23 cellular contexts compared by ENCODE assay signal in genomic region chr2:12514168-12514567, GRCh38.
DNase-seq lines count a peak whose midpoint lies in the region; ATAC-seq, FAIRE-seq and TF ChIP-seq lines count a peak whose summit lies in the region.
"Had no signal": no experiment of that assay in that cellular context is flagged by ENCODE, and none has a peak within 500 bp of the region (broad histone marks: within the 10 kb centered on the region; RNA-seq: fewer than 3 reads in every experiment).

No MANE protein-coding gene starts in this region.

- peaks cover 26% of the 10 kb centered on the region for H3K9me3 Mint-ChIP-seq in activated CD4-positive, alpha-beta T cell treated with anti-CD3 and anti-CD28 coated beads, Interleukin-2, amount 10 ng/mL, durations not matched to agents 7 days and 5 days
- H3K9me3 Mint-ChIP-seq in CD4-positive, alpha-beta memory T cell, result peaks cover 0 to 8% (median 1%) of the 10 kb centered on the region in 8 donors
- H3K9me3 Mint-ChIP-seq in activated CD4-positive, alpha-beta memory T cell treated with anti-CD3 and anti-CD28 coated beads for 36 hours, result no peaks in the 10 kb centered on the region
- H3K9me3 Mint-ChIP-seq: stimulated activated naive CD8-positive, alpha-beta T cell treated with anti-CD3 and anti-CD28 coated beads, Interleukin-15, amount 100 ng/mL, for 72 hours had no signal

- TF ChIP-seq EP300 in HepG2 (IDR thresholded peaks at IDR 0.05; ENCODE audit: low read depth in 2 of 2, low read length in 2 of 2) (no peak), HepG2 (CRISPR knock-in tag; IDR thresholded peaks at IDR 0.05; ENCODE audit: borderline replicate concordance) (no peak)

- H3K4me3 Mint-ChIP-seq in activated CD4-positive, alpha-beta T cell treated with anti-CD3 and anti-CD28 coated beads, Interleukin-2, amount 10 ng/mL, durations not matched to agents 7 days and 5 days, result no peak overlapping the region
- peak overlapping the region in 6 of 8 donors; percentile 18 to 75 (median 69) for H3K4me3 Mint-ChIP-seq in CD4-positive, alpha-beta memory T cell
- peak overlapping the region; percentile 9 for H3K4me3 Mint-ChIP-seq in activated CD4-positive, alpha-beta memory T cell treated with anti-CD3 and anti-CD28 coated beads for 36 hours
- H3K4me3 Mint-ChIP-seq: stimulated activated naive CD8-positive, alpha-beta T cell treated with anti-CD3 and anti-CD28 coated beads, Interleukin-15, amount 100 ng/mL, for 72 hours had no signal

- peaks cover 47% of the 10 kb centered on the region for H3K4me1 Mint-ChIP-seq in activated CD4-positive, alpha-beta T cell treated with anti-CD3 and anti-CD28 coated beads, Interleukin-2, amount 10 ng/mL, durations not matched to agents 7 days and 5 days
- H3K4me1 Mint-ChIP-seq in CD4-positive, alpha-beta memory T cell, result peaks cover 63 to 86% (median 71%) of the 10 kb centered on the region in 4 donors
- peaks cover 51% of the 10 kb centered on the region for H3K4me1 Mint-ChIP-seq in activated CD4-positive, alpha-beta memory T cell treated with anti-CD3 and anti-CD28 coated beads for 36 hours (ENCODE audit: low read depth)

- H3K27me3 ChIP-seq in CD4-positive, alpha-beta memory T cell (ENCODE audit: insufficient read depth, low read length), result no peaks in the 10 kb centered on the region
- H3K27me3 ChIP-seq in WERI-Rb-1 (ENCODE audit: insufficient read depth, low read depth, severe bottlenecking) (no peaks in the 10 kb centered on the region), HepG2 (ENCODE audit: control insufficient read depth in 1 of 2, insufficient read depth in 2 of 2, low read length in 2 of 2) (no peaks in the 10 kb centered on the region)
- H3K27me3 ChIP-seq: brain microvascular endothelial cell, MG63, thyroid gland had no signal

- 94 to 100% methylated on average over 1 to 3 of the region's 3 CpGs for WGBS in mesodermal cell (ENCODE audit: insufficient coverage in 2 of 2), 2 experiments
- 37% methylated on average over 3 of the region's 3 CpGs for WGBS in HepG2 (ENCODE audit: low lambda C conversion rate)

- H4K20me1 ChIP-seq in HepG2 (ENCODE audit: insufficient read depth, low read length), result no peaks in the 10 kb centered on the region

- no peak for TF ChIP-seq POLR2A in HepG2 (IDR thresholded peaks at IDR 0.05; ENCODE audit: insufficient read depth in 1 of 2, low read depth in 2 of 2, low read length in 2 of 2)

- no peak overlapping the region for H2AFZ ChIP-seq in HepG2 (ENCODE audit: low read length)

- no TSS peak for BruUV-seq in HepG2 (replicated peaks; lab: Mats Ljungman, UMichigan)

- FAIRE-seq in HepG2 (lab: Jason Lieb, UNC), result no peak
- FAIRE-seq: GM12892, H1 had no signal

- POLR2A ChIA-PET in activated CD4-positive, alpha-beta T cell treated with anti-CD3 and anti-CD28 coated beads, Interleukin-2, amount 10 ng/mL, durations not matched to agents 7 days and 5 days (lab: Charles Lee), result no interaction called here
- POLR2A ChIA-PET in CD4-positive, alpha-beta memory T cell (lab: Charles Lee; ENCODE audit: partially characterized antibody), result interaction anchor here (0.8 to 5.7 kb wide), 13 partner anchors 13 to 202 kb away, joined by 3 to 54 read pairs (median 6); partner anchors contain the start of gene TRIB2
- POLR2A ChIA-PET in activated CD4-positive, alpha-beta memory T cell treated with anti-CD3 and anti-CD28 coated beads for 36 hours (lab: Charles Lee), result no interaction called here
- POLR2A ChIA-PET in HepG2 (lab: Yijun Ruan, JAX), result no interaction called here

- H3K4me3 ChIP-seq in CD4-positive, alpha-beta memory T cell (ENCODE audit: low read length in 2 of 2), result peak overlapping the region in 1 of 2 donors; percentile 34
- H3K4me3 ChIP-seq in mesodermal cell (ENCODE audit: extremely low read depth, insufficient read depth, low read length, poor library complexity, severe bottlenecking), result no peak overlapping the region
- no peak overlapping the region for H3K4me3 ChIP-seq in WERI-Rb-1 (ENCODE audit: low read depth, low read length)
- H3K4me3 ChIP-seq in HepG2 (replicated peaks in 1 of 3; ENCODE audit: insufficient read depth in 1 of 3, low read depth in 2 of 3, low read length in 3 of 3), result no peak overlapping the region
- H3K4me3 ChIP-seq: MG63, skin epidermis, thyroid gland had no signal

- ATAC-seq in HepG2, result no peak
- ATAC-seq: left ventricle myocardium superior had no signal

- no peak for DNase-seq in activated CD4-positive, alpha-beta T cell treated with anti-CD3 and anti-CD28 coated beads, Interleukin-2, amount 10 ng/mL, durations not matched to agents 7 days and 5 days
- no peak for DNase-seq in activated CD4-positive, alpha-beta T cell treated with anti-CD3 and anti-CD28 coated beads for 1 hour
- DNase-seq in CD4-positive, alpha-beta memory T cell, result no peak
- DNase-seq in activated CD4-positive, alpha-beta memory T cell treated with anti-CD3 and anti-CD28 coated beads for 36 hours, result no peak
- DNase-seq in HuH-7 (ENCODE audit: low spot score) (no peak), WERI-Rb-1 (no peak), HepG2 (ENCODE audit: low spot score) (no peak)
- DNase-seq: brain microvascular endothelial cell; glutamatergic neuron; left ventricle myocardium superior; MG63; midbrain; NCI-H1105 treated with DMSO at 0.1 percent for 48 hours; NCI-H2081; NCI-H2227 treated with DMSO at 0.1 percent for 48 hours; NCI-H69; stimulated activated naive CD8-positive, alpha-beta T cell treated with anti-CD3 and anti-CD28 coated beads, Interleukin-15, amount 100 ng/mL, for 72 hours; thyroid gland had no signal

- H3K36me3 Mint-ChIP-seq in activated CD4-positive, alpha-beta T cell treated with anti-CD3 and anti-CD28 coated beads, Interleukin-2, amount 10 ng/mL, durations not matched to agents 7 days and 5 days (ENCODE audit: low read depth), result peaks cover 31% of the 10 kb centered on the region
- no peaks in the 10 kb centered on the region for H3K36me3 Mint-ChIP-seq in CD4-positive, alpha-beta memory T cell
- peaks cover 5% of the 10 kb centered on the region for H3K36me3 Mint-ChIP-seq in activated CD4-positive, alpha-beta memory T cell treated with anti-CD3 and anti-CD28 coated beads for 36 hours
- H3K36me3 Mint-ChIP-seq: naive thymus-derived CD8-positive, alpha-beta T cell had no signal

- CTCF ChIA-PET in activated CD4-positive, alpha-beta T cell treated with anti-CD3 and anti-CD28 coated beads, Interleukin-2, amount 10 ng/mL, durations not matched to agents 7 days and 5 days (lab: Charles Lee), result interaction anchor here (1.1 to 1.2 kb wide), 2 partner anchors 11 to 21 kb away, joined by 3 to 5 read pairs; no protein-coding TSS in a partner anchor
- CTCF ChIA-PET in CD4-positive, alpha-beta memory T cell (lab: Charles Lee; ENCODE audit: partially characterized antibody), result interaction anchor here (0.8 to 2.4 kb wide), 8 partner anchors 10 to 203 kb away, joined by 3 to 10 read pairs (median 4); partner anchors contain the start of gene TRIB2
- CTCF ChIA-PET in activated CD4-positive, alpha-beta memory T cell treated with anti-CD3 and anti-CD28 coated beads for 36 hours (lab: Charles Lee), result no interaction called here
- CTCF ChIA-PET in HepG2 (lab: Yijun Ruan, JAX; ENCODE audit: low intra/inter-chr PET ratio, low total read pairs), result no interaction called here

- H3K27me3 Mint-ChIP-seq in activated CD4-positive, alpha-beta T cell treated with anti-CD3 and anti-CD28 coated beads, Interleukin-2, amount 10 ng/mL, durations not matched to agents 7 days and 5 days, result peaks cover 10% of the 10 kb centered on the region
- H3K27me3 Mint-ChIP-seq in CD4-positive, alpha-beta memory T cell, result no peaks in the 10 kb centered on the region
- H3K27me3 Mint-ChIP-seq in activated CD4-positive, alpha-beta memory T cell treated with anti-CD3 and anti-CD28 coated beads for 36 hours, result no peaks in the 10 kb centered on the region
- H3K27me3 Mint-ChIP-seq: stimulated activated naive CD8-positive, alpha-beta T cell treated with anti-CD3 and anti-CD28 coated beads, Interleukin-15, amount 100 ng/mL, for 72 hours had no signal

- H3K9ac ChIP-seq in HepG2 (ENCODE audit: insufficient read depth, low read depth, low read length), result no peak overlapping the region

- intact Hi-C loops in CD4-positive, alpha-beta memory T cell (cut with micrococcal nuclease), result loop anchor here (2.0 kb wide), 1 partner anchor 25 kb away; no protein-coding TSS in a partner anchor
- intact Hi-C loops in activated CD4-positive, alpha-beta memory T cell treated with anti-CD3 and anti-CD28 coated beads for 36 hours (cut with micrococcal nuclease), result loop anchor here (1.0 kb wide), 1 partner anchor 10 kb away; no protein-coding TSS in a partner anchor
- intact Hi-C loops in HepG2 (cut with micrococcal nuclease; ENCODE audit: unreplicated experiment), result no loop called here

- no peak overlapping the region for H3K4me2 ChIP-seq in HepG2 (ENCODE audit: low read depth, low read length)

- H3K27ac Mint-ChIP-seq in activated CD4-positive, alpha-beta T cell treated with anti-CD3 and anti-CD28 coated beads, Interleukin-2, amount 10 ng/mL, durations not matched to agents 7 days and 5 days, result peak overlapping the region; percentile 82
- peak overlapping the region; percentile 24 to 83 (median 65) for H3K27ac Mint-ChIP-seq in CD4-positive, alpha-beta memory T cell
- H3K27ac Mint-ChIP-seq in activated CD4-positive, alpha-beta memory T cell treated with anti-CD3 and anti-CD28 coated beads for 36 hours, result peak overlapping the region; percentile 26

- no peak for TF ChIP-seq CTCF in WERI-Rb-1 (IDR thresholded peaks at IDR 0.05; ENCODE audit: low read depth, low read length)
- no peak for TF ChIP-seq CTCF in HepG2 (CRISPR knock-in tag; IDR thresholded peaks at IDR 0.05)

- TF ChIP-seq RAD21 in HepG2 (CRISPR knock-in tag; IDR thresholded peaks at IDR 0.05), result no peak

- peaks cover 65% of the 10 kb centered on the region for H3K4me1 ChIP-seq in CD4-positive, alpha-beta memory T cell (ENCODE audit: insufficient read depth, low read length)
- H3K4me1 ChIP-seq in mesodermal cell (ENCODE audit: control insufficient read depth, insufficient read depth, low read length, poor library complexity, severe bottlenecking) (peaks cover 7% of the 10 kb centered on the region), HepG2 (ENCODE audit: insufficient read depth, low read length) (peaks cover 23% of the 10 kb centered on the region)
- H3K4me1 ChIP-seq: thyroid gland had no signal

- H3K79me2 ChIP-seq in HepG2 (ENCODE audit: insufficient read depth, low read length), result no peaks in the 10 kb centered on the region

- in situ Hi-C loops in HepG2 (cut with HindIII; ENCODE audit: extremely low pct_ligation_motif_present, low pct_unique_long_range_greater_than_20kb), result no loop called here

- H3K36me3 ChIP-seq in CD4-positive, alpha-beta memory T cell (ENCODE audit: insufficient read depth, low read length), result no peaks in the 10 kb centered on the region
- H3K36me3 ChIP-seq in mesodermal cell (ENCODE audit: control insufficient read depth, insufficient read depth, low read length), result no peaks in the 10 kb centered on the region
- no peaks in the 10 kb centered on the region for H3K36me3 ChIP-seq in WERI-Rb-1
- no peaks in the 10 kb centered on the region for H3K36me3 ChIP-seq in HepG2 (replicated peaks in 1 of 2; ENCODE audit: control insufficient read depth in 1 of 2, insufficient read depth in 2 of 2, low read length in 2 of 2)
- H3K36me3 ChIP-seq: brain microvascular endothelial cell, MG63, thyroid gland had no signal

- H3K27ac ChIP-seq in CD4-positive, alpha-beta memory T cell (ENCODE audit: low read depth, low read length), result peak overlapping the region; percentile 37
- H3K27ac ChIP-seq in mesodermal cell (ENCODE audit: low read depth, low read length, severe bottlenecking) (peak overlapping the region; percentile 42), WERI-Rb-1 (no peak overlapping the region), HepG2 (ENCODE audit: extremely low read length, insufficient read depth, low read length) (no peak overlapping the region)
- H3K27ac ChIP-seq: brain microvascular endothelial cell, thyroid gland had no signal

- no peaks in the 10 kb centered on the region for H3K9me3 ChIP-seq in CD4-positive, alpha-beta memory T cell (ENCODE audit: control insufficient read depth in 1 of 2, low read length in 2 of 2)
- H3K9me3 ChIP-seq in mesodermal cell (ENCODE audit: control insufficient read depth, low read length) (no peaks in the 10 kb centered on the region), WERI-Rb-1 (ENCODE audit: severe bottlenecking) (peaks cover 2% of the 10 kb centered on the region), HepG2 (ENCODE audit: low read length) (no peaks in the 10 kb centered on the region)
- H3K9me3 ChIP-seq: MG63, thyroid gland had no signal

Comparison
In these comparisons a context has a peak if more than half of its experiments do, and no peak if none do; other contexts are left out.
1. H3K27ac Mint-ChIP-seq: peak in every context shown above with its lines; median percentile 82 in activated CD4-positive, alpha-beta T cell treated with anti-CD3 and anti-CD28 coated beads, Interleukin-2, amount 10 ng/mL, durations not matched to agents 7 days and 5 days; 65 in CD4-positive, alpha-beta memory T cell; 26 in activated CD4-positive, alpha-beta memory T cell treated with anti-CD3 and anti-CD28 coated beads for 36 hours.
2. H3K27ac ChIP-seq: peak in CD4-positive, alpha-beta memory T cell (single experiment) and mesodermal cell (single experiment); none in WERI-Rb-1 (single experiment) and HepG2 (single experiment).
3. CTCF ChIA-PET loops: an anchor here in activated CD4-positive, alpha-beta T cell treated with anti-CD3 and anti-CD28 coated beads, Interleukin-2, amount 10 ng/mL, durations not matched to agents 7 days and 5 days (1.1 to 1.2 kb wide) and CD4-positive, alpha-beta memory T cell (0.8 to 2.4 kb wide); none called in activated CD4-positive, alpha-beta memory T cell treated with anti-CD3 and anti-CD28 coated beads for 36 hours and HepG2.